In the genomic region with DNA sequence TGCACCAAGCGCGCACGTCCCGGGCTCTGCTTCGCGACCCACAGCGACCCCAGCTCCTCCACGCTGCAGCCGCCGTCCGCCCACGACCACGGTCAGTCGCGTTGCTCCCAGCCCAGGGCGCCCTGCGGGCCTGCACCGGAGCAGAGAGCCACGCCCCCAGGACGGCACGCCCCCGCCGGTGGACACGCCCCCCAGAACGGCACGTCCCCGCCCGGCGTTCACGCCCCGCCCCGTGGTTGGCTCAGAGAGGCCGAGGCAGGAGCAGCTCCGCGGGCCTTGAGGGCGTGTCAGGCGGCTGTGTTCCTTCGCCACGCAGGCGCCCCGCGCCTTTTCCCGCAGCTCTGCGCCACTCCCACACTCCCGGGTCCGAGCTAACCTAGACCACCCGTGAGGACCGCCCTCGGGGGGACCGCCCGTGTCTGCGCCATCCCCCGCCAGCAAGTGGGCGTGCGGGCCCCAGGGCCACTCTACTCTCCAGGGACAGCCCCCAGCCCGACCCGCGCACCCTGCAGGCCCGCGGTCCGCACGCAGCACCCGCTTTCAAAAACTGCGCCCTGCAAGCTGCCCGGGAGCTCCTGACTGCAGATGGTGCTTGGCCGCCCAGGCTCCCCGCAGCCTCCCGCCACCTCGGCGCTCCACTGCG, we compare ENCODE assay signal across 2 cellular contexts.
A peak's percentile ranks its signal among the peaks of the same experiment; 100 is the strongest.
TF ChIP-seq lines count a peak whose summit lies in the region.

A gene with protein sequence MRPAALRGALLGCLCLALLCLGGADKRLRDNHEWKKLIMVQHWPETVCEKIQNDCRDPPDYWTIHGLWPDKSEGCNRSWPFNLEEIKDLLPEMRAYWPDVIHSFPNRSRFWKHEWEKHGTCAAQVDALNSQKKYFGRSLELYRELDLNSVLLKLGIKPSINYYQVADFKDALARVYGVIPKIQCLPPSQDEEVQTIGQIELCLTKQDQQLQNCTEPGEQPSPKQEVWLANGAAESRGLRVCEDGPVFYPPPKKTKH (minus strand): TSS at position 107 of the 643 bp plus-strand sequence. CDS start 368 bp downstream, outside the sequence.

TF ChIP-seq in HEK293, 187 proteins besides CTCF, POLR2A, EP300 and RAD21 (continued from another document and continues in another):
- TF ChIP-seq, protein P1, sequence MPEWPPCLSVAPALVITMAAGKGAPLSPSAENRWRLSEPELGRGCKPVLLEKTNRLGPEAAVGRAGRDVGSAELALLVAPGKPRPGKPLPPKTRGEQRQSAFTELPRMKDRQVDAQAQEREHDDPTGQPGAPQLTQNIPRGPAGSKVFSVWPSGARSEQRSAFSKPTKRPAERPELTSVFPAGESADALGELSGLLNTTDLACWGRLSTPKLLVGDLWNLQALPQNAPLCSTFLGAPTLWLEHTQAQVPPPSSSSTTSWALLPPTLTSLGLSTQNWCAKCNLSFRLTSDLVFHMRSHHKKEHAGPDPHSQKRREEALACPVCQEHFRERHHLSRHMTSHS (tag by site-specific recombination; IDR thresholded peaks at IDR 0.05): no peak
- TF ChIP-seq, protein P2, sequence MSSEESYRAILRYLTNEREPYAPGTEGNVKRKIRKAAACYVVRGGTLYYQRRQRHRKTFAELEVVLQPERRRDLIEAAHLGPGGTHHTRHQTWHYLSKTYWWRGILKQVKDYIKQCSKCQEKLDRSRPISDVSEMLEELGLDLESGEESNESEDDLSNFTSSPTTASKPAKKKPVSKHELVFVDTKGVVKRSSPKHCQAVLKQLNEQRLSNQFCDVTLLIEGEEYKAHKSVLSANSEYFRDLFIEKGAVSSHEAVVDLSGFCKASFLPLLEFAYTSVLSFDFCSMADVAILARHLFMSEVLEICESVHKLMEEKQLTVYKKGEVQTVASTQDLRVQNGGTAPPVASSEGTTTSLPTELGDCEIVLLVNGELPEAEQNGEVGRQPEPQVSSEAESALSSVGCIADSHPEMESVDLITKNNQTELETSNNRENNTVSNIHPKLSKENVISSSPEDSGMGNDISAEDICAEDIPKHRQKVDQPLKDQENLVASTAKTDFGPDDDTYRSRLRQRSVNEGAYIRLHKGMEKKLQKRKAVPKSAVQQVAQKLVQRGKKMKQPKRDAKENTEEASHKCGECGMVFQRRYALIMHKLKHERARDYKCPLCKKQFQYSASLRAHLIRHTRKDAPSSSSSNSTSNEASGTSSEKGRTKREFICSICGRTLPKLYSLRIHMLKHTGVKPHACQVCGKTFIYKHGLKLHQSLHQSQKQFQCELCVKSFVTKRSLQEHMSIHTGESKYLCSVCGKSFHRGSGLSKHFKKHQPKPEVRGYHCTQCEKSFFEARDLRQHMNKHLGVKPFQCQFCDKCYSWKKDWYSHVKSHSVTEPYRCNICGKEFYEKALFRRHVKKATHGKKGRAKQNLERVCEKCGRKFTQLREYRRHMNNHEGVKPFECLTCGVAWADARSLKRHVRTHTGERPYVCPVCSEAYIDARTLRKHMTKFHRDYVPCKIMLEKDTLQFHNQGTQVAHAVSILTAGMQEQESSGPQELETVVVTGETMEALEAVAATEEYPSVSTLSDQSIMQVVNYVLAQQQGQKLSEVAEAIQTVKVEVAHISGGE (tag by site-specific recombination; conservative IDR thresholded peaks at IDR 0.05; ENCODE audit: low read depth): 0 out of 2 replicates have a peak, but pooled peaks have one; percentile 17
- no peak for TF ChIP-seq RBAK (tag by site-specific recombination; IDR thresholded peaks at IDR 0.05)
- peak; percentile 93; the same call in 1 of the 2 replicates for TF ChIP-seq ZNF335 (tag by site-specific recombination; conservative IDR thresholded peaks at IDR 0.05)
- no peak for TF ChIP-seq ZNF354C (tag by site-specific recombination; IDR thresholded peaks at IDR 0.05; ENCODE audit: borderline replicate concordance, low read depth)
- no peak for TF ChIP-seq GLIS1 (tag by site-specific recombination; IDR thresholded peaks at IDR 0.05)
- TF ChIP-seq ZNF214 (tag by site-specific recombination; IDR thresholded peaks at IDR 0.05; ENCODE audit: borderline replicate concordance): no peak
- TF ChIP-seq KLF9 (tag by site-specific recombination; IDR thresholded peaks at IDR 0.05; ENCODE audit: low read depth): peak; percentile 100
- TF ChIP-seq ZNF530 (tag by site-specific recombination; IDR thresholded peaks at IDR 0.05; ENCODE audit: low read depth): no peak
- TF ChIP-seq, protein P3, sequence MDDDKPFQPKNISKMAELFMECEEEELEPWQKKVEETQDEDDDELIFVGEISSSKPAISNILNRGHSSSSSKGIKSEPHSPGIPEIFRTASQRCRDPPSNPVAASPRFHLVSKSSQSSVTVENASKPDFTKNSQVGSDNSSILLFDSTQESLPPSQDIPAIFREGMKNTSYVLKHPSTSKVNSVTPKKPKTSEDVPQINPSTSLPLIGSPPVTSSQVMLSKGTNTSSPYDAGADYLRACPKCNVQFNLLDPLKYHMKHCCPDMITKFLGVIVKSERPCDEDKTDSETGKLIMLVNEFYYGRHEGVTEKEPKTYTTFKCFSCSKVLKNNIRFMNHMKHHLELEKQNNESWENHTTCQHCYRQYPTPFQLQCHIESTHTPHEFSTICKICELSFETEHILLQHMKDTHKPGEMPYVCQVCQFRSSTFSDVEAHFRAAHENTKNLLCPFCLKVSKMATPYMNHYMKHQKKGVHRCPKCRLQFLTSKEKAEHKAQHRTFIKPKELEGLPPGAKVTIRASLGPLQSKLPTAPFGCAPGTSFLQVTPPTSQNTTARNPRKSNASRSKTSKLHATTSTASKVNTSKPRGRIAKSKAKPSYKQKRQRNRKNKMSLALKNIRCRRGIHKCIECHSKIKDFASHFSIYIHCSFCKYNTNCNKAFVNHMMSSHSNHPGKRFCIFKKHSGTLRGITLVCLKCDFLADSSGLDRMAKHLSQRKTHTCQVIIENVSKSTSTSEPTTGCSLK (tag by site-specific recombination; IDR thresholded peaks at IDR 0.05): no peak
- TF ChIP-seq ZNF248 (tag by site-specific recombination; IDR thresholded peaks at IDR 0.05): no peak
- TF ChIP-seq SETDB1 (IDR thresholded peaks at IDR 0.05; ENCODE audit: insufficient read length, low read length): no peak
- peak; percentile 82 for TF ChIP-seq KLF16 (tag by site-specific recombination; IDR thresholded peaks at IDR 0.05)
- no peak for TF ChIP-seq TRIM28 (IDR thresholded peaks at IDR 0.05; ENCODE audit: borderline replicate concordance, low read length)
- no peak for TF ChIP-seq ZFP37 (tag by site-specific recombination; IDR thresholded peaks at IDR 0.05)
- no peak for TF ChIP-seq ZNF555 (tag by site-specific recombination; conservative IDR thresholded peaks at IDR 0.05)
- TF ChIP-seq ZNF747 (tag by site-specific recombination; IDR thresholded peaks at IDR 0.05): no peak
- no peak for TF ChIP-seq ZNF426 (tag by site-specific recombination; IDR thresholded peaks at IDR 0.05)
- TF ChIP-seq ZXDB (tag by site-specific recombination; IDR thresholded peaks at IDR 0.05): 0 out of 2 replicates have a peak, but pooled peaks have one; percentile 6

TF ChIP-seq in SK-N-SH, 30 proteins besides CTCF, POLR2A, EP300 and RAD21 (continued from another document):
- TF ChIP-seq, protein P4, sequence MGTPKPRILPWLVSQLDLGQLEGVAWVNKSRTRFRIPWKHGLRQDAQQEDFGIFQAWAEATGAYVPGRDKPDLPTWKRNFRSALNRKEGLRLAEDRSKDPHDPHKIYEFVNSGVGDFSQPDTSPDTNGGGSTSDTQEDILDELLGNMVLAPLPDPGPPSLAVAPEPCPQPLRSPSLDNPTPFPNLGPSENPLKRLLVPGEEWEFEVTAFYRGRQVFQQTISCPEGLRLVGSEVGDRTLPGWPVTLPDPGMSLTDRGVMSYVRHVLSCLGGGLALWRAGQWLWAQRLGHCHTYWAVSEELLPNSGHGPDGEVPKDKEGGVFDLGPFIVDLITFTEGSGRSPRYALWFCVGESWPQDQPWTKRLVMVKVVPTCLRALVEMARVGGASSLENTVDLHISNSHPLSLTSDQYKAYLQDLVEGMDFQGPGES (IDR thresholded peaks at IDR 0.05; ENCODE audit: low read depth, low read length): no peak
- TF ChIP-seq TCF12 (IDR thresholded peaks at IDR 0.05) (no peak), FOSL2 (IDR thresholded peaks at IDR 0.05; ENCODE audit: borderline replicate concordance, low read depth) (no peak), NRF1 (IDR thresholded peaks at IDR 0.05; ENCODE audit: low read depth, low read length) (peak; percentile 53), SIN3A (IDR thresholded peaks at IDR 0.05; ENCODE audit: borderline replicate concordance, low read depth, low read length) (no peak)
